ENCODE assay signal across 28 cellular contexts in genomic region chr2:199572571-199572970, GRCh38.
"Had no signal": no experiment of that assay in that cellular context is flagged by ENCODE, and none has a peak within 500 bp of the region (broad histone marks: within the 10 kb centered on the region; RNA-seq: fewer than 3 reads in every experiment).

No MANE protein-coding gene starts in this region.

- H3K4me1 Mint-ChIP-seq: activated CD4-positive, alpha-beta T cell treated with anti-CD3 and anti-CD28 coated beads, Interleukin-2, amount 10 ng/mL, durations not matched to agents 24 days and 14 days; activated naive CD4-positive, alpha-beta T cell treated with anti-CD3 and anti-CD28 coated beads, Interleukin-2, amount 50 U/mL, for 24 hours; activated naive CD8-positive, alpha-beta T cell treated with anti-CD3 and anti-CD28 coated beads, Interleukin-2, amount 10 ng/mL, durations not matched to agents 7 days and 5 days; central memory CD8-positive, alpha-beta T cell had no signal

- DNase-seq: activated CD4-positive, alpha-beta T cell treated with anti-CD3 and anti-CD28 coated beads, Interleukin-2, amount 10 ng/mL, durations not matched to agents 24 days and 14 days; activated CD4-positive, alpha-beta T cell treated with anti-CD3 and anti-CD28 coated beads, Interleukin-2, amount 50 U/mL, for 4 hours; activated CD8-positive, alpha-beta T cell treated with anti-CD3 and anti-CD28 coated beads for 36 hours; activated gamma-delta T cell; activated naive CD4-positive, alpha-beta T cell treated with Interleukin-2 at 50 U/mL for 16 hours; activated naive CD8-positive, alpha-beta T cell treated with anti-CD3 and anti-CD28 coated beads, Interleukin-2, amount 10 ng/mL, durations not matched to agents 7 days and 5 days; activated T-cell treated with anti-CD3 and anti-CD28 coated beads, Interleukin-2, amount 50 U/mL, for 1 hour; adrenal gland; NCI-H1105; NCI-H1417 treated with DMSO at 0.1 percent for 48 hours; NCI-H187 treated with DMSO at 0.1 percent for 48 hours; NCI-H2081; NCI-H2171 treated with DMSO at 0.1 percent for 48 hours; NCI-H2227 treated with DMSO at 0.1 percent for 48 hours; NCI-H446; NCI-H510A treated with DMSO at 0.1 percent for 48 hours; NCI-H69; SHP77; SK-N-SH had no signal

- H3K36me3 ChIP-seq: adrenal gland, cardiac muscle cell, SJSA1 had no signal

- H3K9ac ChIP-seq: SK-N-SH had no signal

- ATAC-seq: activated CD8-positive, alpha-beta T cell treated with anti-CD3 and anti-CD28 coated beads for 36 hours; K562; Panc1 had no signal

- H3K9me3 Mint-ChIP-seq: activated CD4-positive, alpha-beta T cell treated with anti-CD3 and anti-CD28 coated beads, Interleukin-2, amount 10 ng/mL, durations not matched to agents 24 days and 14 days; activated CD8-positive, alpha-beta T cell treated with anti-CD3 and anti-CD28 coated beads for 36 hours; activated naive CD4-positive, alpha-beta T cell treated with anti-CD3 and anti-CD28 coated beads, Interleukin-2, amount 50 U/mL, for 24 hours; activated naive CD8-positive, alpha-beta T cell treated with anti-CD3 and anti-CD28 coated beads, Interleukin-2, amount 10 ng/mL, durations not matched to agents 7 days and 5 days; activated T-helper 2 cell treated with anti-CD3 and anti-CD28 coated beads, Interferon-gamma antibody, Interleukin-2, Interleukin-4, amounts not matched to agents 10 μg/mL and 5 μg/mL and 100 μg/mL, durations not matched to agents 14 hours and 24 hours and 36 hours; central memory CD8-positive, alpha-beta T cell; T-helper 1 cell treated with Interleukin-12 subunit alpha and Interleukin-12 subunit beta and Interleukin-4 antibody, amounts not matched to agents 30 μg/mL and 1 μg/mL, for 36 hours; T-helper 2 cell treated with Interferon-gamma antibody and Interleukin-4, amounts not matched to agents 5 μg/mL and 100 μg/mL, for 36 hours had no signal

- H3K27ac ChIP-seq: adrenal gland, cardiac muscle cell, SJSA1 had no signal

- H3K27me3 ChIP-seq: adrenal gland, cardiac muscle cell had no signal

- H3K4me3 Mint-ChIP-seq: activated CD4-positive, alpha-beta T cell treated with anti-CD3 and anti-CD28 coated beads, Interleukin-2, amount 10 ng/mL, durations not matched to agents 24 days and 14 days; activated CD8-positive, alpha-beta T cell treated with anti-CD3 and anti-CD28 coated beads for 36 hours; activated naive CD4-positive, alpha-beta T cell treated with anti-CD3 and anti-CD28 coated beads, Interleukin-2, amount 50 U/mL, for 24 hours; activated naive CD8-positive, alpha-beta T cell treated with anti-CD3 and anti-CD28 coated beads, Interleukin-2, amount 10 ng/mL, durations not matched to agents 7 days and 5 days; central memory CD8-positive, alpha-beta T cell; T-helper 1 cell treated with Interleukin-12 subunit alpha and Interleukin-12 subunit beta and Interleukin-4 antibody, amounts not matched to agents 30 μg/mL and 1 μg/mL, for 36 hours; T-helper 2 cell treated with Interferon-gamma antibody and Interleukin-4, amounts not matched to agents 5 μg/mL and 100 μg/mL, for 36 hours had no signal

- H3K9me3 ChIP-seq: adrenal gland, SJSA1, SK-N-SH had no signal

- H3K4me3 ChIP-seq: adrenal gland, cardiac muscle cell, K562, SJSA1 had no signal

- H3K27ac Mint-ChIP-seq: activated CD4-positive, alpha-beta T cell treated with anti-CD3 and anti-CD28 coated beads, Interleukin-2, amount 10 ng/mL, durations not matched to agents 24 days and 14 days; activated CD8-positive, alpha-beta T cell treated with anti-CD3 and anti-CD28 coated beads for 36 hours; activated naive CD4-positive, alpha-beta T cell treated with anti-CD3 and anti-CD28 coated beads, Interleukin-2, amount 50 U/mL, for 24 hours; activated naive CD8-positive, alpha-beta T cell treated with anti-CD3 and anti-CD28 coated beads, Interleukin-2, amount 10 ng/mL, durations not matched to agents 7 days and 5 days; activated T-helper 2 cell treated with anti-CD3 and anti-CD28 coated beads, Interferon-gamma antibody, Interleukin-2, Interleukin-4, amounts not matched to agents 10 μg/mL and 5 μg/mL and 100 μg/mL, durations not matched to agents 14 hours and 24 hours and 36 hours; T-helper 1 cell treated with Interleukin-12 subunit alpha and Interleukin-12 subunit beta and Interleukin-4 antibody, amounts not matched to agents 30 μg/mL and 1 μg/mL, for 36 hours; T-helper 2 cell treated with Interferon-gamma antibody and Interleukin-4, amounts not matched to agents 5 μg/mL and 100 μg/mL, for 36 hours had no signal

- H3K4me1 ChIP-seq: adrenal gland, SJSA1 had no signal

- H3K36me3 Mint-ChIP-seq: activated naive CD4-positive, alpha-beta T cell treated with anti-CD3 and anti-CD28 coated beads, Interleukin-2, amount 50 U/mL, for 24 hours; activated naive CD8-positive, alpha-beta T cell treated with anti-CD3 and anti-CD28 coated beads, Interleukin-2, amount 10 ng/mL, durations not matched to agents 7 days and 5 days had no signal
